In the genomic region with DNA sequence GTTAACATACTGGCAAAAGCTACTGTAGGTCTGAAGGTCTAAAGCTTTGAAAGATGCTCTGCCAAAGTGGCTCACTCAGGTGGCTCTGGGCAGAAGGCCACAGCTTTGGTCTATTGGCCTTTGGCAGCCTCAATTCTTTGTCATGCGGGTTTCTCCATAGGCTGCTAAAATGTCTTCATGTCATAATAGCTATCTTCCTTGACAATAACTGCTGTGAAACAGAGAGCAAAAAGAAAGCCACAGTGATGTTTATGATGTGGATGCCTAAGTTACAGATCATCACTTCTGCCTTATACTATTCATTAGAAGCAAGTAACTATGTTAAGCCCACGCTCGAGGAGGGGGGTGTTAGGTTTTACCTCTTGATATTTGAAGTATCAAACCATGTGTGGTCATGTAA, we compare ENCODE assay signal across 20 cellular contexts.
A peak's percentile ranks its signal among the peaks of the same experiment; 100 is the strongest.
DNase-seq lines count a peak whose midpoint lies in the region; ATAC-seq, FAIRE-seq and TF ChIP-seq lines count a peak whose summit lies in the region.
"Had no signal": no experiment of that assay in that cellular context is flagged by ENCODE, and none has a peak within 500 bp of the region (broad histone marks: within the 10 kb centered on the region; RNA-seq: fewer than 3 reads in every experiment).

No MANE protein-coding gene starts in this region.

- H3K27me3 ChIP-seq in MG63: no peaks in the 10 kb centered on the region
- no peaks in the 10 kb centered on the region for H3K27me3 ChIP-seq in neuronal stem cell (ENCODE audit: control insufficient read depth in 3 of 3, insufficient read depth in 3 of 3, low read depth in 1 of 3, low read length in 3 of 3)

- no peak for ATAC-seq in HG02610 (IDR thresholded peaks at IDR 0.05; ENCODE audit: unreplicated experiment)
- ATAC-seq: A549, HepG2, Right ventricle myocardium inferior had no signal

- H2AK5ac ChIP-seq in neuronal stem cell (ENCODE audit: low read depth, low read length): no peak overlapping the region

- no CpG with 5 or more reads among the region's 3 CpGs for WGBS in neuronal stem cell (ENCODE audit: extremely low coverage in 2 of 2, insufficient read length in 2 of 2, insufficient replicate concordance in 1 of 2), 2 donors

- H3K9ac ChIP-seq in neuronal stem cell (ENCODE audit: low read depth, low read length, poor library complexity): no peak overlapping the region
- H3K9ac ChIP-seq: SK-N-SH had no signal

- no peaks in the 10 kb centered on the region for H3K4me1 ChIP-seq in neuronal stem cell (ENCODE audit: control insufficient read depth in 2 of 2, insufficient read depth in 1 of 2, low read depth in 1 of 2, low read length in 2 of 2)
- H3K4me1 ChIP-seq: A549 had no signal

- H3K79me1 ChIP-seq in neuronal stem cell (ENCODE audit: low read depth, low read length): no peaks in the 10 kb centered on the region

- H3K27ac ChIP-seq in neuronal stem cell (replicated peaks; ENCODE audit: low read length): no peak overlapping the region
- H3K27ac ChIP-seq: A549, C4-2B had no signal

- no peak overlapping the region for H4K91ac ChIP-seq in neuronal stem cell (ENCODE audit: low read depth, low read length, poor library complexity)

- H3K4me3 ChIP-seq in MG63: no peak overlapping the region
- H3K4me3 ChIP-seq in neuronal stem cell (ENCODE audit: low read length in 2 of 2): no peak overlapping the region
- H3K4me3 ChIP-seq: A549 had no signal

- H3K9me3 ChIP-seq in MG63 (no peaks in the 10 kb centered on the region), neuronal stem cell (replicated peaks in 1 of 2; ENCODE audit: control insufficient read depth in 2 of 2, insufficient read depth in 1 of 2, low read depth in 1 of 2, low read length in 2 of 2) (no peaks in the 10 kb centered on the region)
- H3K9me3 ChIP-seq: A549, SK-N-SH had no signal

- no peak overlapping the region for H3K4me2 ChIP-seq in neuronal stem cell (ENCODE audit: insufficient read depth, low read length, poor library complexity, severe bottlenecking)
- H3K4me2 ChIP-seq: A549, SK-N-SH had no signal

- H3K4ac ChIP-seq in neuronal stem cell (ENCODE audit: low read length): no peak overlapping the region

- peak overlapping the region; percentile 25 for H2AFZ ChIP-seq in neuronal stem cell (ENCODE audit: low read length)

- H4K8ac ChIP-seq in neuronal stem cell (ENCODE audit: low read depth, low read length): no peak overlapping the region

- no peak overlapping the region for H3K18ac ChIP-seq in neuronal stem cell (ENCODE audit: low read length)

- no peak overlapping the region for H2BK5ac ChIP-seq in neuronal stem cell (ENCODE audit: low read length)

- no peak overlapping the region for H3K14ac ChIP-seq in neuronal stem cell (ENCODE audit: low read length)

- H2BK120ac ChIP-seq in neuronal stem cell (ENCODE audit: low read depth, low read length): no peak overlapping the region

- TF ChIP-seq POLR2A in H54 (IDR thresholded peaks at IDR 0.05; ENCODE audit: low read depth, low read length): no peak

- no peak overlapping the region for H2BK15ac ChIP-seq in neuronal stem cell (ENCODE audit: low read length)

- no peak overlapping the region for H2BK12ac ChIP-seq in neuronal stem cell (ENCODE audit: low read length)

- no peak for DNase-seq in H54 (ENCODE audit: insufficient read length, low spot score)
- peak; percentile 33 for DNase-seq in MG63
- peak; percentile 40 for DNase-seq in astrocyte of the hippocampus (ENCODE audit: low read depth, low spot score)
- no peak for DNase-seq in neuronal stem cell (ENCODE audit: low spot score)
- DNase-seq in T-helper 2 cell: no peak
- no peak for DNase-seq in amniotic stem cell (lab: John Stamatoyannopoulos, UW)
- DNase-seq: DMS153, EL, H9, KG1, MM.1S, NCI-H1092 treated with DMSO at 0.1 percent for 48 hours, NCI-H2081 treated with DMSO at 0.1 percent for 48 hours, NCI-H510A treated with DMSO at 0.1 percent for 48 hours, SK-N-SH had no signal

- peak; percentile 69 for FAIRE-seq in H54 (lab: Jason Lieb, UNC)
- FAIRE-seq: A549, HepG2 had no signal

- no peak overlapping the region for H3K23ac ChIP-seq in neuronal stem cell (ENCODE audit: low read depth, low read length, poor library complexity)

- no peaks in the 10 kb centered on the region for H3K36me3 ChIP-seq in MG63
- no peaks in the 10 kb centered on the region for H3K36me3 ChIP-seq in neuronal stem cell (replicated peaks in 1 of 2; ENCODE audit: control insufficient read depth in 2 of 2, insufficient read depth in 2 of 2, low read length in 2 of 2)

Comparison
In these comparisons a context has a peak if more than half of its experiments do, and no peak if none do; other contexts are left out.
1. DNase-seq: peak in MG63 (single experiment) and astrocyte of the hippocampus (single experiment); none in H54 (single experiment), neuronal stem cell (single experiment), T-helper 2 cell (0 of 5) and amniotic stem cell (single experiment).